Comparison of ENCODE assay signal across 12 cellular contexts in genomic region chr13:98415326-98416070, GRCh38.
"Had no signal": no experiment of that assay in that cellular context is flagged by ENCODE, and none has a peak within 500 bp of the region (broad histone marks: within the 10 kb centered on the region; RNA-seq: fewer than 3 reads in every experiment).

No MANE protein-coding gene starts in this region.

- H3K4me3 ChIP-seq: dorsolateral prefrontal cortex had no signal

- H3K9me3 Mint-ChIP-seq: natural killer cell; T-helper 1 cell treated with Interleukin-12 subunit alpha and Interleukin-12 subunit beta and Interleukin-4 antibody, amounts not matched to agents 30 μg/mL and 1 μg/mL, for 36 hours had no signal

- H3K27me3 Mint-ChIP-seq: brain had no signal

- H3K36me3 Mint-ChIP-seq: natural killer cell had no signal

- H3K27ac Mint-ChIP-seq: brain; natural killer cell; T-helper 1 cell treated with Interleukin-12 subunit alpha and Interleukin-12 subunit beta and Interleukin-4 antibody, amounts not matched to agents 30 μg/mL and 1 μg/mL, for 36 hours had no signal

- ATAC-seq: natural killer cell had no signal

- H3K4me3 Mint-ChIP-seq: brain; natural killer cell; T-helper 1 cell treated with Interleukin-12 subunit alpha and Interleukin-12 subunit beta and Interleukin-4 antibody, amounts not matched to agents 30 μg/mL and 1 μg/mL, for 36 hours had no signal

- H3K27ac ChIP-seq: dorsolateral prefrontal cortex had no signal

- DNase-seq: activated CD4-positive, alpha-beta T cell treated with anti-CD3 and anti-CD28 coated beads, Interleukin-2, amount 50 U/mL, for 1 hour; activated naive CD4-positive, alpha-beta T cell treated with anti-CD3 and anti-CD28 coated beads, Interleukin-2, amount 50 U/mL, for 16 hours; cerebellar nuclear complex; dorsolateral prefrontal cortex; hippocampal formation; kidney glomerular epithelial cell; natural killer cell; nucleus accumbens; stimulated activated CD4-positive, alpha-beta T cell treated with anti-CD3 and anti-CD28 coated beads, Interleukin-15, amount 100 ng/mL, for 24 hours; stimulated activated CD4-positive, alpha-beta T cell treated with anti-CD3 and anti-CD28 coated beads, Interleukin-4, amount 100 ng/mL, for 4 hours had no signal
